In genomic region chr19:51478381-51479285, GRCh38 we compare ENCODE assay signal across 1 cellular context.
TF ChIP-seq lines count a peak whose summit lies in the region.

Gene CEACAM18 (plus strand): TSS chr19:51478539.

TF ChIP-seq in HepG2, 621 proteins besides CTCF, POLR2A, EP300 and RAD21:
- TF ChIP-seq STAT6 (CRISPR knock-in tag; IDR thresholded peaks at IDR 0.05; ENCODE audit: borderline replicate concordance) (no peak), ZKSCAN5 (CRISPR knock-in tag; IDR thresholded peaks at IDR 0.05) (peak; percentile 38; the same call in 1 of the 2 replicates)
TF ChIP-seq in HepG2: peak in this region for 1.
